Comparison of ENCODE assay signal across 9 cellular contexts in genomic region chr11:96199563-96200025, GRCh38.
DNase-seq lines count a peak whose midpoint lies in the region; ATAC-seq, FAIRE-seq and TF ChIP-seq lines count a peak whose summit lies in the region.
"Had no signal": no experiment of that assay in that cellular context is flagged by ENCODE, and none has a peak within 500 bp of the region (broad histone marks: within the 10 kb centered on the region; RNA-seq: fewer than 3 reads in every experiment).

No MANE protein-coding gene starts in this region.

- TF ChIP-seq CTCF in heart left ventricle (IDR thresholded peaks at IDR 0.05) (no peak), left lung (IDR thresholded peaks at IDR 0.05) (no peak), transverse colon (IDR thresholded peaks at IDR 0.05) (no peak)

- FAIRE-seq in GM12891 (lab: Jason Lieb, UNC) = no peak

- 66 to 67% (median 67%) methylated on average over 10 of the region's 10 CpGs for WGBS in heart left ventricle, 4 donors
- 63 to 85% methylated on average over 10 of the region's 10 CpGs for WGBS in transverse colon (ENCODE audit: low coverage in 1 of 2), 2 donors

- DNase-seq in heart left ventricle (no peak), cardiac septum (ENCODE audit: low spot score) (no peak), amniotic epithelial cell (ENCODE audit: low read depth) (peak; percentile 85), left lung (no peak), transverse colon (no peak), GM12891 (ENCODE audit: insufficient read length, low spot score) (no peak), AG20443 (ENCODE audit: low spot score) (no peak)

- H3K36me3 ChIP-seq in heart left ventricle (no peaks in the 10 kb centered on the region), left lung (no peaks in the 10 kb centered on the region), transverse colon (no peaks in the 10 kb centered on the region)

- H3K9me3 ChIP-seq in heart left ventricle (no peaks in the 10 kb centered on the region), left lung (no peaks in the 10 kb centered on the region), transverse colon (no peaks in the 10 kb centered on the region)

- H3K4me3 ChIP-seq in heart left ventricle = no peak overlapping the region
- no peak overlapping the region for H3K4me3 ChIP-seq in left lung
- no peak overlapping the region for H3K4me3 ChIP-seq in transverse colon

- no peak for TF ChIP-seq EP300 in transverse colon (IDR thresholded peaks at IDR 0.05; ENCODE audit: low read depth)

- H3K4me1 ChIP-seq in heart left ventricle (peaks cover 0 to 52% (median 14%) of the 10 kb centered on the region in 12 donors), left lung (peaks cover 8 to 47% of the 10 kb centered on the region in 2 donors), transverse colon (peaks cover 6 to 12% (median 8%) of the 10 kb centered on the region in 4 donors)

- in situ Hi-C loops in transverse colon (cut with MboI; ENCODE audit: low pct_ligation_motif_present in 1 of 4, low pct_unique_long_range_greater_than_20kb in 1 of 4, low sequenced_read_pairs in 3 of 4) = no loop called here

- peak overlapping the region in 10 of 12 donors; percentile 10 to 71 (median 46) for H3K27ac ChIP-seq in heart left ventricle
- H3K27ac ChIP-seq in left lung = peak overlapping the region in 1 of 2 donors; percentile 20
- H3K27ac ChIP-seq in transverse colon = peak overlapping the region in 3 of 4 donors; percentile 7 to 52 (median 32)
- H3K27ac ChIP-seq: RWPE1 had no signal

- H3K27me3 ChIP-seq in heart left ventricle (no peaks in the 10 kb centered on the region), left lung (no peaks in the 10 kb centered on the region), transverse colon (no peaks in the 10 kb centered on the region)

- intact Hi-C loops in heart left ventricle (cut with DNase I) = loop anchor here in 1 of 10 donors (5.0 kb wide), 1 partner anchor 32 kb away; no protein-coding TSS in a partner anchor
- intact Hi-C loops in cardiac septum (cut with DNase I) = no loop called here
- intact Hi-C loops in left lung (cut with DNase I) = no loop called here
- intact Hi-C loops in transverse colon (cut with DNase I; ENCODE audit: low total_unique reads) = no loop called here

- ATAC-seq in heart left ventricle = peak in 2 of 4 donors; percentile 41 to 69
- ATAC-seq in left lung = peak; percentile 24
- ATAC-seq in GM21717 (IDR thresholded peaks at IDR 0.05; ENCODE audit: unreplicated experiment) = no peak

- no peak for TF ChIP-seq POLR2A in heart left ventricle (IDR thresholded peaks at IDR 0.05)
- no peak for TF ChIP-seq POLR2A in transverse colon (IDR thresholded peaks at IDR 0.05)
- no peak for TF ChIP-seq POLR2A in GM12891 (IDR thresholded peaks at IDR 0.05; ENCODE audit: low read depth, low read length)

TF ChIP-seq in GM12891, 5 proteins besides CTCF, POLR2A, EP300 and RAD21:
- no peak for TF ChIP-seq PAX5 (IDR thresholded peaks at IDR 0.05; ENCODE audit: insufficient read depth, low read length, severe bottlenecking)
- no peak for TF ChIP-seq SPI1 (IDR thresholded peaks at IDR 0.05; ENCODE audit: low read depth, low read length)
- TF ChIP-seq POU2F2 (IDR thresholded peaks at IDR 0.05; ENCODE audit: low read depth, low read length) = no peak
- no peak for TF ChIP-seq TAF1 (IDR thresholded peaks at IDR 0.05; ENCODE audit: low read depth, low read length)
- TF ChIP-seq POLR2AphosphoS5 (IDR thresholded peaks at IDR 0.05; ENCODE audit: low read depth, low read length) = no peak
